Comparison of ENCODE assay signal across 8 cellular contexts in the genomic region with DNA sequence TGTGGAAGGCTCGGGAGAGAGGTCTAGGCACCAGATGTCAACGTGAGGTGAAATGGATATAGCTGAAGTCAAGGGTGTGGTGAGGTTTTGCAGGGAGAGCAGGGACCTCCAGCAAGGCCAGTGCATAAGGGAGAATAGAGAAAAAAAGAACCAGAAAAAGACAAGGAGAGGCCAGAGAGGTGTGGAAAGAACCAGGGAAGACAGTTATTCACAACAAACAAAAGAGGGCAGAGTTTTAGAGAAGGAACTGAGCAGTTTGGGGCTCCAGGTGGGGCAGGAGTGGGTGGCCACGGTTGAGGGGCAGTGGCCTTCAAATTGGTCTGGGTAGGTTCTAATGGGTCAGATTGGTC. TPM values are rescaled to one million over a fixed set of nuclear protein-coding genes. Genes with fewer than 3 reads are reported as not detected.
DNase-seq lines count a peak whose midpoint lies in the region; ATAC-seq and TF ChIP-seq lines count a peak whose summit lies in the region.

No MANE protein-coding gene starts in this region.

- intact Hi-C loops in mammary epithelial cell (cut with micrococcal nuclease): loop anchor here (1.0 to 5.0 kb wide), 2 partner anchors 36 to 56 kb away; no protein-coding TSS in a partner anchor

- H2AFZ ChIP-seq in mammary epithelial cell (ENCODE audit: low read depth, low read length): peak overlapping the region; percentile 91

- no TSS peak for BruUV-seq in mammary epithelial cell (replicated peaks; lab: Mats Ljungman, UMichigan)

- no peak for ATAC-seq in HG02763 (IDR thresholded peaks at IDR 0.05; ENCODE audit: unreplicated experiment)
- ATAC-seq in GM19035 (IDR thresholded peaks at IDR 0.05; ENCODE audit: unreplicated experiment): no peak
- no peak for ATAC-seq in GM19463 (IDR thresholded peaks at IDR 0.05; ENCODE audit: unreplicated experiment)

- no peak for TF ChIP-seq CTCF in AG04450 (IDR thresholded peaks at IDR 0.05; ENCODE audit: low read depth, low read length)
- no peak for TF ChIP-seq CTCF in mammary epithelial cell (conservative IDR thresholded peaks at IDR 0.05 in 1 of 2, IDR thresholded peaks at IDR 0.05 in 1 of 2; ENCODE audit: extremely low read depth in 1 of 2, insufficient read depth in 1 of 2, low read depth in 1 of 2, low read length in 2 of 2)

- H3K4me3 ChIP-seq in AG04450 (ENCODE audit: low read depth, low read length): peak overlapping the region; percentile 82
- peak overlapping the region; percentile 63 to 83 (median 69) for H3K4me3 ChIP-seq in mammary epithelial cell (replicated peaks in 1 of 3; ENCODE audit: insufficient read depth in 1 of 3, low read depth in 2 of 3, low read length in 3 of 3)
- peak overlapping the region; percentile 35 to 94 for H3K4me3 ChIP-seq in muscle layer of colon (ENCODE audit: low read depth in 1 of 2, low read length in 2 of 2)

- DNase-seq in AG04450 (ENCODE audit: low read depth, low spot score) (no peak), mammary epithelial cell (no peak), cerebellar nuclear complex (lab: John Stamatoyannopoulos, UW) (no peak)

- CTCF ChIA-PET in AG04450 (lab: Charles Lee): interaction anchor here (0.6 to 7.0 kb wide), 14 partner anchors 11 to 264 kb away, joined by 3 to 165 read pairs (median 4); partner anchors contain the start of genes NQO2 and SERPINB6
- CTCF ChIA-PET in mammary epithelial cell (lab: Charles Lee; ENCODE audit: low non-redundant PET): interaction anchor here (0.6 kb wide), 1 partner anchor 56 kb away, joined by 6 read pairs; no protein-coding TSS in a partner anchor

- dilution Hi-C loops in mammary epithelial cell (cut with HindIII; ENCODE audit: low sequenced_read_pairs): loop anchor here (5.0 to 10.0 kb wide), 3 partner anchors 36 to 193 kb away; partner anchors contain the start of gene SERPINB1

- no peaks in the 10 kb centered on the region; the same call in 1 of the 2 replicates for H3K9me3 ChIP-seq in AG04450 (ENCODE audit: control insufficient read depth, insufficient read depth, low read length)
- H3K9me3 ChIP-seq in KOPT-K1 (ENCODE audit: insufficient read depth, low read length, poor library complexity, severe bottlenecking): no peaks in the 10 kb centered on the region
- no peaks in the 10 kb centered on the region for H3K9me3 ChIP-seq in mammary epithelial cell (replicated peaks; ENCODE audit: insufficient read depth, low read length)
- no peaks in the 10 kb centered on the region for H3K9me3 ChIP-seq in muscle layer of colon (ENCODE audit: low read length)

- H3K27me3 ChIP-seq in AG04450 (ENCODE audit: control insufficient read depth, insufficient read depth, low read length) (no peaks in the 10 kb centered on the region), mammary epithelial cell (ENCODE audit: insufficient read depth, low read length) (no peaks in the 10 kb centered on the region), muscle layer of colon (ENCODE audit: control insufficient read depth in 1 of 2, insufficient read depth in 2 of 2, low read length in 2 of 2) (no peaks in the 10 kb centered on the region)

- H3K9ac ChIP-seq in mammary epithelial cell (ENCODE audit: insufficient read depth, low read length): peak overlapping the region; percentile 100
- peak overlapping the region; percentile 54 for H3K9ac ChIP-seq in muscle layer of colon (ENCODE audit: low read length)

- no peaks in the 10 kb centered on the region for H3K79me2 ChIP-seq in mammary epithelial cell (ENCODE audit: insufficient read depth, low read length)

- in situ Hi-C loops in mammary epithelial cell (cut with MboI; ENCODE audit: low sequenced_read_pairs in 2 of 2): no loop called here

- H3K27ac ChIP-seq in AG04450 (ENCODE audit: low read depth, low read length): peak overlapping the region; percentile 90
- H3K27ac ChIP-seq in KOPT-K1 (ENCODE audit: low read depth, low read length, poor library complexity, severe bottlenecking): peak overlapping the region; percentile 87
- peak overlapping the region; percentile 99 for H3K27ac ChIP-seq in mammary epithelial cell (ENCODE audit: insufficient read depth, low read depth, low read length)
- H3K27ac ChIP-seq in muscle layer of colon (ENCODE audit: low read depth, low read length): peak overlapping the region; percentile 81

- H3K4me1 ChIP-seq in mammary epithelial cell (ENCODE audit: insufficient read depth, low read length) (peaks cover 32% of the 10 kb centered on the region), muscle layer of colon (ENCODE audit: insufficient read depth, low read length) (peaks cover 21% of the 10 kb centered on the region)

- 33% methylated on average over 3 of the region's 3 CpGs for WGBS in mammary epithelial cell (ENCODE audit: low coverage, missing lambda C conversion rate)

- POLR2A ChIA-PET in AG04450 (lab: Yijun Ruan, JAX): interaction anchor here (0.7 to 2.9 kb wide), 4 partner anchors 10 to 1847 kb away, joined by 3 to 27 read pairs (median 10); partner anchors contain the start of gene SERPINB1

- H3K36me3 ChIP-seq in KOPT-K1 (ENCODE audit: insufficient read depth, low read length) (no peaks in the 10 kb centered on the region), mammary epithelial cell (ENCODE audit: insufficient read depth, low read length) (no peaks in the 10 kb centered on the region), muscle layer of colon (ENCODE audit: insufficient read depth, low read length) (no peaks in the 10 kb centered on the region)

- H3K4me2 ChIP-seq in mammary epithelial cell (ENCODE audit: insufficient read depth, low read depth, low read length): peak overlapping the region; percentile 85

- H4K20me1 ChIP-seq in mammary epithelial cell (ENCODE audit: insufficient read depth, low read length): no peaks in the 10 kb centered on the region

RNA-seq across cellular contexts. Expression of gene NQO2, which starts 11.6 kb away (rescaled TPM):
- polyA plus RNA-seq in AG04450 (2011; rRNA removed): 32.4 and 34.3 TPM in 2 replicates
- 19.9 and 24.7 TPM in 2 replicates for polyA minus RNA-seq in AG04450 (2011; rRNA and poly(A)+ RNA removed)
- 10 to 100 TPM; 17.0 to 20.3 TPM for total RNA-seq in mammary epithelial cell
- polyA plus RNA-seq in mammary epithelial cell: 25.1 TPM
- 31.0 TPM for polyA minus RNA-seq in mammary epithelial cell

RNA-seq across cellular contexts. Expression of gene SERPINB6, which starts 16.7 kb away (rescaled TPM):
- polyA plus RNA-seq in AG04450 (2011; rRNA removed): 107 and 120 TPM in 2 replicates
- polyA minus RNA-seq in AG04450 (2011; rRNA and poly(A)+ RNA removed): 83.3 and 83.5 TPM in 2 replicates
- total RNA-seq in mammary epithelial cell: 10 to 100 TPM; 70.0 to 93.3 TPM
- polyA plus RNA-seq in mammary epithelial cell: 82.5 TPM
- polyA minus RNA-seq in mammary epithelial cell: 123 TPM
